8 cellular contexts compared by ENCODE assay signal in genomic region chr20:19995220-19995863, GRCh38. TPM values are rescaled to one million over a fixed set of nuclear protein-coding genes. Genes with fewer than 3 reads are reported as not detected.
A peak's percentile ranks its signal among the peaks of the same experiment; 100 is the strongest.
DNase-seq lines count a peak whose midpoint lies in the region; ATAC-seq and TF ChIP-seq lines count a peak whose summit lies in the region.

No MANE protein-coding gene starts in this region.

- no peaks in the 10 kb centered on the region for H3K36me3 ChIP-seq in PC-9 (ENCODE audit: low read depth)
- peaks cover 20 to 36% of the 10 kb centered on the region in 2 donors for H3K36me3 ChIP-seq in lung (ENCODE audit: control insufficient read depth in 2 of 2, insufficient read depth in 2 of 2, low read length in 2 of 2)

- peak overlapping the region; percentile 100 for H3K27ac ChIP-seq in PC-9
- H3K27ac ChIP-seq in lung (ENCODE audit: low read depth in 1 of 2, low read length in 1 of 2): peak overlapping the region in 1 of 2 donors; percentile 69

- H2AFZ ChIP-seq in PC-9: no peak overlapping the region

- WGBS in lung, 2 donors: 33 to 43% methylated on average over 5 of the region's 5 CpGs

- intact Hi-C loops in PC-9 (cut with micrococcal nuclease; ENCODE audit: unreplicated experiment): loop anchor here (1.0 to 2.0 kb wide), 3 partner anchors 193 to 307 kb away; no protein-coding TSS in a partner anchor

- CTCF ChIA-PET in PC-9 (lab: Charles Lee): interaction anchor here (0.6 to 1.6 kb wide), 3 partner anchors 20 to 222 kb away, joined by 3 to 7 read pairs (median 5); no protein-coding TSS in a partner anchor

- no peaks in the 10 kb centered on the region for H4K20me1 ChIP-seq in PC-9 (ENCODE audit: insufficient read depth)

- peak; percentile 80 for DNase-seq in DMS 273 (lab: John Stamatoyannopoulos, UW; ENCODE audit: unreplicated experiment)
- no peak for DNase-seq in PC-9
- DNase-seq in cerebellar cortex (ENCODE audit: low spot score): peak; percentile 63
- DNase-seq in lung (ENCODE audit: low spot score): no peak
- no peak for DNase-seq in type B pancreatic cell (ENCODE audit: extremely low spot score, unreplicated experiment)

- TF ChIP-seq CTCF in PC-9 (conservative IDR thresholded peaks at IDR 0.05) (peak; percentile 93), lung (IDR thresholded peaks at IDR 0.05; ENCODE audit: control extremely low read depth, extremely low read depth) (peak; percentile 72), type B pancreatic cell (conservative IDR thresholded peaks at IDR 0.05) (peak; percentile 95)

- peaks cover 48% of the 10 kb centered on the region for H3K79me2 ChIP-seq in PC-9 (ENCODE audit: low read depth)

- POLR2A ChIA-PET in PC-9 (lab: Charles Lee; ENCODE audit: unreplicated experiment): no interaction called here

- no peaks in the 10 kb centered on the region for H3K9me3 Mint-ChIP-seq in type B pancreatic cell

- peak overlapping the region; percentile 55 for H3K4me3 Mint-ChIP-seq in type B pancreatic cell

- no TSS peak for BruUV-seq in PC-9 (replicated peaks; lab: Mats Ljungman, UMichigan)

- H3K27ac Mint-ChIP-seq in type B pancreatic cell: peak overlapping the region; percentile 58

- no peak overlapping the region for H3K4me3 ChIP-seq in PC-9
- no peak overlapping the region for H3K4me3 ChIP-seq in lung

- no peaks in the 10 kb centered on the region for H3K9me2 ChIP-seq in PC-9 (ENCODE audit: insufficient read depth)

- H3K4me1 ChIP-seq in PC-9 (replicated peaks; ENCODE audit: insufficient read depth): peaks cover 51% of the 10 kb centered on the region
- peaks cover 15 to 23% of the 10 kb centered on the region in 2 donors for H3K4me1 ChIP-seq in lung (ENCODE audit: control insufficient read depth in 2 of 2, insufficient read depth in 2 of 2, low read length in 2 of 2)

- H3K9me3 ChIP-seq in PC-9 (ENCODE audit: insufficient read depth, low read depth) (no peaks in the 10 kb centered on the region), lung (ENCODE audit: control insufficient read depth in 2 of 2, insufficient read depth in 1 of 2, low read length in 1 of 2) (no peaks in the 10 kb centered on the region)

- no peak for ATAC-seq in lung (ENCODE audit: insufficient read depth, low FRiP score)
- no peak for ATAC-seq in HG02938 (IDR thresholded peaks at IDR 0.05; ENCODE audit: unreplicated experiment)
- no peak for ATAC-seq in GM21737 (IDR thresholded peaks at IDR 0.05; ENCODE audit: unreplicated experiment)

- H3K27me3 Mint-ChIP-seq in type B pancreatic cell: no peaks in the 10 kb centered on the region

- TF ChIP-seq RAD21 in Ishikawa (IDR thresholded peaks at IDR 0.05; ENCODE audit: low read depth): peak; percentile 78

- TF ChIP-seq EP300 in Ishikawa (IDR thresholded peaks at IDR 0.05; ENCODE audit: borderline replicate concordance): no peak

- peak overlapping the region; percentile 91; the same call in 1 of the 2 replicates for H3K4me2 ChIP-seq in PC-9

- H3K27me3 ChIP-seq in PC-9 (ENCODE audit: insufficient read depth, low read depth) (no peaks in the 10 kb centered on the region), lung (ENCODE audit: control insufficient read depth, insufficient read depth) (no peaks in the 10 kb centered on the region)

- H3K36me3 Mint-ChIP-seq in type B pancreatic cell: peaks cover 20% of the 10 kb centered on the region

- peaks cover 70% of the 10 kb centered on the region for H3K4me1 Mint-ChIP-seq in type B pancreatic cell (ENCODE audit: unreplicated experiment)

- peaks cover 46% of the 10 kb centered on the region for H3F3A ChIP-seq in PC-9 (ENCODE audit: insufficient read depth, low read depth)

TF ChIP-seq in Ishikawa, 13 proteins besides CTCF, POLR2A, EP300 and RAD21:
- TF ChIP-seq FOXM1 (IDR thresholded peaks at IDR 0.05; ENCODE audit: borderline replicate concordance, low read depth) (no peak), ZBTB7A (IDR thresholded peaks at IDR 0.05; ENCODE audit: low read depth) (no peak), CEBPB (IDR thresholded peaks at IDR 0.05) (no peak), NFIC (IDR thresholded peaks at IDR 0.05) (no peak), MAX (IDR thresholded peaks at IDR 0.05) (no peak), CREB1 (IDR thresholded peaks at IDR 0.05; ENCODE audit: low read depth) (no peak), TEAD4 (IDR thresholded peaks at IDR 0.05) (no peak), EGR1 (IDR thresholded peaks at IDR 0.05) (no peak), USF1 (IDR thresholded peaks at IDR 0.05) (no peak), REST (IDR thresholded peaks at IDR 0.05; ENCODE audit: low read depth) (no peak), TCF12 (IDR thresholded peaks at IDR 0.05; ENCODE audit: low read depth) (no peak), TAF1 (IDR thresholded peaks at IDR 0.05; ENCODE audit: low read depth) (no peak), YY1 (IDR thresholded peaks at IDR 0.05; ENCODE audit: low read depth) (no peak)
TF ChIP-seq in Ishikawa: peak in this region for 0.

RNA-seq across cellular contexts. Expression of gene NAA20, which starts 21.8 kb away (rescaled TPM):
- total RNA-seq in PC-9 (2021): 167 and 168 TPM in 2 replicates
- total RNA-seq in lung: 10 to 100 TPM; 33.6 to 55.6 TPM
- 100 to 1,000 TPM in 1 of 2 donors, 10 to 100 TPM in 1; 64.3 to 143 TPM for polyA plus RNA-seq in lung
- 63.5 and 69.4 TPM in 2 replicates for total RNA-seq in type B pancreatic cell (ENCODE audit: low replicate concordance)

RNA-seq across cellular contexts. Expression of gene CRNKL1, which starts 56.9 kb away (rescaled TPM):
- total RNA-seq in PC-9 (2021) (24.8 and 33.0 TPM in 2 replicates), lung (10 to 100 TPM; 14.5 to 39.5 TPM), type B pancreatic cell (ENCODE audit: low replicate concordance) (23.6 and 25.1 TPM in 2 replicates)
- polyA plus RNA-seq in lung: 10 to 100 TPM; 11.0 to 26.4 TPM

RNA-seq across cellular contexts. Expression of gene CFAP61, which starts 57.0 kb away (rescaled TPM):
- total RNA-seq in PC-9 (2021) (1.7 and 2.6 TPM in 2 replicates), lung (10 to 100 TPM; 10.7 to 15.4 TPM), type B pancreatic cell (ENCODE audit: low replicate concordance) (0.52 and 5.6 TPM in 2 replicates)
- polyA plus RNA-seq in lung: 1 to 10 TPM; 2.0 to 2.2 TPM

Comparison
In these comparisons a context has a peak if more than half of its experiments do, and no peak if none do; other contexts are left out.
1. DNase-seq: peak in DMS 273 (single experiment) and cerebellar cortex (single experiment); none in PC-9 (0 of 2), lung (single experiment) and type B pancreatic cell (single experiment).
2. Peak in every context shown above with its lines, with median percentiles within 50 percentile points of each other: CTCF ChIP-seq.